14 cellular contexts compared by ENCODE assay signal in the genomic region with DNA sequence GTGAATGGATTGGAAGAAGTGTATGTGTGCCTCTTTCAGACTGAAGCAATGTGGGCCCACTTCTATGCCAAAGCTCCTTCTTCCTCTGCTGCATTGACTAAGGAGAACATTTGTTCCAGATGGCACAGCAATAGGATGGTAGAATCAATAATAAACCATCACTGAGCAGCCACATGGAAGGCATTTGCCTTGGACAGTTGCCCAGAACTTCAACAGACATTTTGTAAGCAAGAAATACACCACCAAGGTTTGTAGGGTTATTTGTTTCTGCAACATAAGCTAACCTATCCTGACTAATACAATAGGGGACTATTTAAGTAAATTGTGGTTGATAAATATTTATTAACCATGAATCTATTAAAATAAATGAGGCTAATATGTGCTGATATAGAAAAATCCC. TPM values are rescaled to one million over a fixed set of nuclear protein-coding genes. Genes with fewer than 3 reads are reported as not detected.
DNase-seq lines count a peak whose midpoint lies in the region; TF ChIP-seq lines count a peak whose summit lies in the region.
"Had no signal": no experiment of that assay in that cellular context is flagged by ENCODE, and none has a peak within 500 bp of the region (broad histone marks: within the 10 kb centered on the region; RNA-seq: fewer than 3 reads in every experiment).

No MANE protein-coding gene starts in this region.

- TF ChIP-seq CTCF in A673 (conservative IDR thresholded peaks at IDR 0.05; ENCODE audit: low read depth, low read length): no peak

- no TSS peak for BruUV-seq in A673 (replicated peaks; lab: Mats Ljungman, UMichigan)

- intact Hi-C loops in A673 (cut with micrococcal nuclease; ENCODE audit: unreplicated experiment): no loop called here

- CTCF ChIA-PET in A673 (lab: Charles Lee): no interaction called here

- peaks cover 10% of the 10 kb centered on the region for H3K4me1 ChIP-seq in A673 (ENCODE audit: insufficient read depth, low read length, poor library complexity, severe bottlenecking)

- in situ Hi-C loops in G401 (cut with HindIII; ENCODE audit: low sequenced_read_pairs): no loop called here

- H3K4me3 ChIP-seq in A673 (ENCODE audit: low read depth, low read length, poor library complexity, severe bottlenecking): no peak overlapping the region
- H3K4me3 ChIP-seq: SK-N-MC had no signal

- no peaks in the 10 kb centered on the region for H3K36me3 ChIP-seq in A673 (ENCODE audit: insufficient read depth, low read length, poor library complexity, severe bottlenecking)

- no peaks in the 10 kb centered on the region for H3K9me3 ChIP-seq in A673 (ENCODE audit: low read depth, low read length, poor library complexity, severe bottlenecking)

- DNase-seq in A673 (ENCODE audit: low spot score) (peak; percentile 39), G401 (ENCODE audit: low spot score) (peak; percentile 16), NCI-H524 (lab: John Stamatoyannopoulos, UW) (peak; percentile 39 to 68), fibroblast of gingiva (ENCODE audit: low read depth) (peak; percentile 87), NCI-H2107 (lab: John Stamatoyannopoulos, UW) (no peak), GOT3 (lab: John Stamatoyannopoulos, UW) (no peak)
- no peak for DNase-seq in effector CD4-positive, alpha-beta T cell
- no peak for DNase-seq in stimulated activated CD8-positive, alpha-beta memory T cell treated with anti-CD3 and anti-CD28 coated beads, Interleukin-4, amount 100 ng/mL, for 48 hours
- DNase-seq: DMS53, IMR-90, NCI-H1930, NCI-H2227 treated with DMSO at 0.1 percent for 48 hours, NCI-H774 had no signal

- no peaks in the 10 kb centered on the region for H3K27me3 ChIP-seq in A673 (replicated peaks; ENCODE audit: insufficient read depth, low read depth, low read length, poor library complexity)

- POLR2A ChIA-PET in A673 (lab: Charles Lee; ENCODE audit: low non-redundant PET): interaction anchor here (0.7 kb wide), 1 partner anchor 22 kb away, joined by 4 read pairs; no protein-coding TSS in a partner anchor

- no peak overlapping the region for H3K27ac ChIP-seq in A673 (ENCODE audit: low read depth, low read length, poor library complexity, severe bottlenecking)
- H3K27ac ChIP-seq: SK-N-MC had no signal

RNA-seq across cellular contexts. Expression of a gene that starts 37.7 kb away (rescaled TPM):
- total RNA-seq in A673 (2021): 42.1 and 43.1 TPM in 2 replicates
- total RNA-seq in G401 (2014; rRNA removed; shearing (Covaris generic)): 23.8 and 30.0 TPM in 2 replicates

RNA-seq across cellular contexts. Expression of a gene that starts 51.0 kb away (rescaled TPM):
- total RNA-seq in A673 (2021): 25.5 and 25.7 TPM in 2 replicates
- 9.7 and 24.0 TPM in 2 replicates for total RNA-seq in G401 (2014; rRNA removed; shearing (Covaris generic))

Comparison
In these comparisons a context has a peak if more than half of its experiments do, and no peak if none do; other contexts are left out.
1. DNase-seq: peak in A673 (single experiment), G401 (single experiment), NCI-H524 (2 of 2) and fibroblast of gingiva (single experiment); none in NCI-H2107 (single experiment), effector CD4-positive, alpha-beta T cell (single experiment), GOT3 (single experiment) and stimulated activated CD8-positive, alpha-beta memory T cell treated with anti-CD3 and anti-CD28 coated beads, Interleukin-4, amount 100 ng/mL, for 48 hours (single experiment).